9 cellular contexts compared by ENCODE assay signal in genomic region chr3:36540898-36541518, GRCh38.
A peak's percentile ranks its signal among the peaks of the same experiment; 100 is the strongest.
DNase-seq lines count a peak whose midpoint lies in the region; ATAC-seq and TF ChIP-seq lines count a peak whose summit lies in the region.
"Had no signal": no experiment of that assay in that cellular context is flagged by ENCODE, and none has a peak within 500 bp of the region (broad histone marks: within the 10 kb centered on the region; RNA-seq: fewer than 3 reads in every experiment).

No MANE protein-coding gene starts in this region.

- H3K4me1 Mint-ChIP-seq in stimulated activated naive B cell treated with anti-CD40 and anti-IgM and Interleukin-4, amounts not matched to agents 10 μg/mL and 1 μg/mL and 100 μg/mL, for 72 hours = no peaks in the 10 kb centered on the region

- no peaks in the 10 kb centered on the region for H3K36me3 Mint-ChIP-seq in stimulated activated naive B cell treated with anti-CD40 and anti-IgM and Interleukin-4, amounts not matched to agents 10 μg/mL and 1 μg/mL and 100 μg/mL, for 72 hours

- peak; percentile 25 for DNase-seq in AG09309 (ENCODE audit: low read depth)
- peak; percentile 76 for DNase-seq in GM23248
- DNase-seq in iPS DF 19.7 (ENCODE audit: low read depth, low spot score) = peak; percentile 1
- no peak for DNase-seq in sigmoid colon
- no peak for DNase-seq in stimulated activated naive B cell treated with anti-CD40 and anti-IgM and Interleukin-4, amounts not matched to agents 10 μg/mL and 1 μg/mL and 100 μg/mL, for 72 hours
- DNase-seq in nucleus accumbens (lab: John Stamatoyannopoulos, UW) = no peak

- no peaks in the 10 kb centered on the region for H3K79me2 ChIP-seq in GM23248 (ENCODE audit: insufficient read depth)
- H3K79me2 ChIP-seq in SU-DHL-6 (ENCODE audit: insufficient read depth, low read length) = no peaks in the 10 kb centered on the region

- H3K4me3 Mint-ChIP-seq in stimulated activated naive B cell treated with anti-CD40 and anti-IgM and Interleukin-4, amounts not matched to agents 10 μg/mL and 1 μg/mL and 100 μg/mL, for 72 hours = no peak overlapping the region
- H3K4me3 Mint-ChIP-seq: activated T-helper 1 cell treated with anti-CD3 and anti-CD28 coated beads, Interleukin-12 subunit alpha, Interleukin-12 subunit beta, Interleukin-2, Interleukin-4 antibody, amounts not matched to agents 30 ng/mL and 10 ng/mL and 1 ng/mL, durations not matched to agents 14 hours and 24 hours and 36 hours had no signal

- no peak for ATAC-seq in HG03139 (IDR thresholded peaks at IDR 0.05; ENCODE audit: unreplicated experiment)
- ATAC-seq in stimulated activated naive B cell treated with anti-CD40 and anti-IgM and Interleukin-4, amounts not matched to agents 10 μg/mL and 1 μg/mL and 100 μg/mL, for 72 hours (replicated peaks) = no peak

- H3K27me3 Mint-ChIP-seq in stimulated activated naive B cell treated with anti-CD40 and anti-IgM and Interleukin-4, amounts not matched to agents 10 μg/mL and 1 μg/mL and 100 μg/mL, for 72 hours = peaks cover 0 to 3% of the 10 kb centered on the region in 2 donors

- in situ Hi-C loops in GM23248 (cut with MboI) = loop anchor here (25.0 kb wide), 2 partner anchors 404 to 579 kb away; no protein-coding TSS in a partner anchor

- peaks cover 0 to 2% of the 10 kb centered on the region in 2 donors for H3K9me3 Mint-ChIP-seq in stimulated activated naive B cell treated with anti-CD40 and anti-IgM and Interleukin-4, amounts not matched to agents 10 μg/mL and 1 μg/mL and 100 μg/mL, for 72 hours
- H3K9me3 Mint-ChIP-seq: activated T-helper 1 cell treated with anti-CD3 and anti-CD28 coated beads, Interleukin-12 subunit alpha, Interleukin-12 subunit beta, Interleukin-2, Interleukin-4 antibody, amounts not matched to agents 30 ng/mL and 10 ng/mL and 1 ng/mL, durations not matched to agents 14 hours and 24 hours and 36 hours had no signal

- WGBS in GM23248 (ENCODE audit: low coverage in 1 of 2, low lambda C conversion rate in 2 of 2, missing lambda C conversion rate in 2 of 2), 2 experiments = 46 to 53% methylated on average over 3 of the region's 3 CpGs
- WGBS in sigmoid colon, 2 donors = 35 to 50% methylated on average over 3 of the region's 3 CpGs

- H3K9me2 ChIP-seq in GM23248 (ENCODE audit: insufficient read depth) (no peaks in the 10 kb centered on the region), SU-DHL-6 (replicated peaks; ENCODE audit: insufficient read depth, low read length) (no peaks in the 10 kb centered on the region)

- TF ChIP-seq CTCF in AG09309 (IDR thresholded peaks at IDR 0.05; ENCODE audit: control insufficient read depth, insufficient read depth, low read depth, low read length, missing control alignments) (peak; percentile 95), SU-DHL-6 (IDR thresholded peaks at IDR 0.05; ENCODE audit: insufficient read depth, low read length, poor library complexity, severe bottlenecking) (peak; percentile 37), sigmoid colon (IDR thresholded peaks at IDR 0.05) (no peak)

- H3K4me2 ChIP-seq in GM23248 (ENCODE audit: unreplicated experiment) (no peak overlapping the region), SU-DHL-6 (ENCODE audit: low read depth, low read length, poor library complexity, severe bottlenecking) (no peak overlapping the region)

- H4K20me1 ChIP-seq in GM23248 (ENCODE audit: insufficient read depth) (no peaks in the 10 kb centered on the region), SU-DHL-6 (ENCODE audit: low read depth, low read length) (no peaks in the 10 kb centered on the region)

- H3K4me3 ChIP-seq in AG09309 (ENCODE audit: control insufficient read depth, low read depth, low read length) = no peak overlapping the region
- no peak overlapping the region for H3K4me3 ChIP-seq in GM23248
- H3K4me3 ChIP-seq in SU-DHL-6 (ENCODE audit: insufficient read depth, low read length, poor library complexity, severe bottlenecking) = no peak overlapping the region
- H3K4me3 ChIP-seq in sigmoid colon = no peak overlapping the region

- no peak for TF ChIP-seq POLR2A in sigmoid colon (IDR thresholded peaks at IDR 0.05)

- TF ChIP-seq EP300 in sigmoid colon (IDR thresholded peaks at IDR 0.05) = no peak

- no peak overlapping the region for H3K27ac ChIP-seq in GM23248
- H3K27ac ChIP-seq in SU-DHL-6 (ENCODE audit: low read depth, low read length) = no peak overlapping the region
- H3K27ac ChIP-seq in sigmoid colon = no peak overlapping the region

- H3K27me3 ChIP-seq in GM23248 (replicated peaks; ENCODE audit: insufficient read depth) (no peaks in the 10 kb centered on the region), SU-DHL-6 (ENCODE audit: low read length) (no peaks in the 10 kb centered on the region), sigmoid colon (no peaks in the 10 kb centered on the region)

- H3K9ac ChIP-seq in GM23248 (no peak overlapping the region), SU-DHL-6 (ENCODE audit: low read length) (no peak overlapping the region)

- H2AFZ ChIP-seq in GM23248 (no peak overlapping the region), SU-DHL-6 (ENCODE audit: low read depth, low read length, severe bottlenecking) (no peak overlapping the region)

- no peaks in the 10 kb centered on the region for H3F3A ChIP-seq in GM23248 (ENCODE audit: insufficient read depth)
- H3F3A ChIP-seq in SU-DHL-6 (ENCODE audit: insufficient read depth) = no peaks in the 10 kb centered on the region

- H3K4me1 ChIP-seq in GM23248 (ENCODE audit: insufficient read depth) (peaks cover 22% of the 10 kb centered on the region), sigmoid colon (peaks cover 0 to 12% (median 4%) of the 10 kb centered on the region in 4 donors)

- H3K27ac Mint-ChIP-seq in stimulated activated naive B cell treated with anti-CD40 and anti-IgM and Interleukin-4, amounts not matched to agents 10 μg/mL and 1 μg/mL and 100 μg/mL, for 72 hours = no peak overlapping the region
- H3K27ac Mint-ChIP-seq: activated T-helper 1 cell treated with anti-CD3 and anti-CD28 coated beads, Interleukin-12 subunit alpha, Interleukin-12 subunit beta, Interleukin-2, Interleukin-4 antibody, amounts not matched to agents 30 ng/mL and 10 ng/mL and 1 ng/mL, durations not matched to agents 14 hours and 24 hours and 36 hours had no signal

- intact Hi-C loops in sigmoid colon (cut with DNase I) = no loop called here

- H3K36me3 ChIP-seq in GM23248 (ENCODE audit: low read depth) = no peaks in the 10 kb centered on the region
- H3K36me3 ChIP-seq in SU-DHL-6 (ENCODE audit: low read length) = no peaks in the 10 kb centered on the region
- H3K36me3 ChIP-seq in sigmoid colon = no peaks in the 10 kb centered on the region

- H3K9me3 ChIP-seq in GM23248 (ENCODE audit: low read depth) (no peaks in the 10 kb centered on the region), SU-DHL-6 (ENCODE audit: insufficient read depth, low read length) (no peaks in the 10 kb centered on the region), sigmoid colon (no peaks in the 10 kb centered on the region)

Comparison
In these comparisons a context has a peak if more than half of its experiments do, and no peak if none do; other contexts are left out.
1. DNase-seq: peak in AG09309 (single experiment), GM23248 (single experiment) and iPS DF 19.7 (single experiment); none in sigmoid colon (single experiment), stimulated activated naive B cell treated with anti-CD40 and anti-IgM and Interleukin-4, amounts not matched to agents 10 μg/mL and 1 μg/mL and 100 μg/mL, for 72 hours (single experiment) and nucleus accumbens (0 of 56).
2. CTCF ChIP-seq: peak in AG09309 (single experiment) and SU-DHL-6 (single experiment); none in sigmoid colon (0 of 4).